20 cellular contexts compared by ENCODE assay signal in genomic region chr20:56445130-56445529, GRCh38. TPM values are rescaled to one million over a fixed set of nuclear protein-coding genes. Genes with fewer than 3 reads are reported as not detected.
"Had no signal": no experiment of that assay in that cellular context is flagged by ENCODE, and none has a peak within 500 bp of the region (broad histone marks: within the 10 kb centered on the region; RNA-seq: fewer than 3 reads in every experiment).

No MANE protein-coding gene starts in this region.

- H3K27ac Mint-ChIP-seq: activated B cell treated with CpG ODN at 0.5 μM for 24 hours; activated T-helper 2 cell treated with anti-CD3 and anti-CD28 coated beads, Interferon-gamma antibody, Interleukin-2, Interleukin-4, amounts not matched to agents 10 μg/mL and 5 μg/mL and 100 μg/mL, durations not matched to agents 14 hours and 24 hours and 36 hours had no signal

- H3K4me2 ChIP-seq: smooth muscle cell had no signal

- H3K27me3 ChIP-seq: esophagus squamous epithelium, heart right ventricle had no signal

- H3K9me3 Mint-ChIP-seq: activated B cell treated with CpG ODN at 0.5 μM for 24 hours; activated T-helper 2 cell treated with anti-CD3 and anti-CD28 coated beads, Interferon-gamma antibody, Interleukin-2, Interleukin-4, amounts not matched to agents 10 μg/mL and 5 μg/mL and 100 μg/mL, durations not matched to agents 14 hours and 24 hours and 36 hours had no signal

- H3K27ac ChIP-seq: psoas muscle had no signal

- H3K36me3 ChIP-seq: esophagus squamous epithelium, left ventricle myocardium inferior had no signal

- H3K9me3 ChIP-seq: esophagus squamous epithelium, heart right ventricle, left ventricle myocardium inferior, psoas muscle had no signal

- H3K4me3 Mint-ChIP-seq: activated B cell treated with CpG ODN at 0.5 μM for 24 hours had no signal

- FAIRE-seq: bronchial epithelial cell, endothelial cell of umbilical vein had no signal

- DNase-seq: activated B cell treated with CpG ODN at 0.5 μM for 24 hours; activated CD4-positive, alpha-beta T cell treated with anti-CD3 and anti-CD28 coated beads for 48 hours; activated naive CD4-positive, alpha-beta T cell treated with anti-CD3 and anti-CD28 coated beads, Interleukin-2, amount 50 U/mL, for 16 hours; activated T-cell treated with anti-CD3 and anti-CD28 coated beads for 4 hours; effector CD8-positive, alpha-beta T cell; esophagus squamous epithelium; heart right ventricle; left ventricle myocardium inferior; mammary epithelial cell; psoas muscle; right cardiac atrium; stimulated activated CD4-positive, alpha-beta T cell treated with anti-CD3 and anti-CD28 coated beads, Interleukin-4, amount 100 ng/mL, for 1 hour; T-helper 1 cell; T-helper 9 cell had no signal

- ATAC-seq: heart right ventricle, psoas muscle had no signal

- H3K4me1 ChIP-seq: psoas muscle had no signal

- H3K4me3 ChIP-seq: esophagus squamous epithelium, heart right ventricle, left ventricle myocardium inferior, psoas muscle, smooth muscle cell had no signal

RNA-seq across cellular contexts. Expression of gene CASS4, which starts 33.1 kb away (rescaled TPM):
- total RNA-seq: bronchial epithelial cell, endothelial cell of umbilical vein, kidney epithelial cell, osteocyte had no signal
- polyA plus RNA-seq: endothelial cell of umbilical vein, mammary epithelial cell had no signal
